ENCODE assay signal across 1 cellular context in the genomic region with DNA sequence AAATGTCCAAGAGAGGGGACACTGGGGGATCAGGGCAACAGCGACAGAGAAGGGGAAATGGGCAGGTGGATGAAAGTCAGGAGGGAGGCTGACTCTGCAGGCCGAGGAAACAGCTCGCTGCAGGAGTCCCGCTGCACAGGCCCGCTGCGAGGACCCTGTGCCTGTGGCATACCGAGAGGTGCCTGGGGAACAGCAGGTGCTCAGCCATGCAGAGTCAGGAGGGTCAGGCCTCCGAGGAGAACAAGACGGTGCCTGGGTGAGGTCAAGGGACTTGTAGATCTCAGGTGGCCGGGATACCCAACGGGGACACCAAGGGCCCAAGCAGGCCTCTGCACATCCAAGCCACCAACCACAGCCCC.
TF ChIP-seq lines count a peak whose summit lies in the region.

No MANE protein-coding gene starts in this region.

TF ChIP-seq in HCT116, 20 proteins besides CTCF, POLR2A, EP300 and RAD21:
- TF ChIP-seq, protein P1, sequence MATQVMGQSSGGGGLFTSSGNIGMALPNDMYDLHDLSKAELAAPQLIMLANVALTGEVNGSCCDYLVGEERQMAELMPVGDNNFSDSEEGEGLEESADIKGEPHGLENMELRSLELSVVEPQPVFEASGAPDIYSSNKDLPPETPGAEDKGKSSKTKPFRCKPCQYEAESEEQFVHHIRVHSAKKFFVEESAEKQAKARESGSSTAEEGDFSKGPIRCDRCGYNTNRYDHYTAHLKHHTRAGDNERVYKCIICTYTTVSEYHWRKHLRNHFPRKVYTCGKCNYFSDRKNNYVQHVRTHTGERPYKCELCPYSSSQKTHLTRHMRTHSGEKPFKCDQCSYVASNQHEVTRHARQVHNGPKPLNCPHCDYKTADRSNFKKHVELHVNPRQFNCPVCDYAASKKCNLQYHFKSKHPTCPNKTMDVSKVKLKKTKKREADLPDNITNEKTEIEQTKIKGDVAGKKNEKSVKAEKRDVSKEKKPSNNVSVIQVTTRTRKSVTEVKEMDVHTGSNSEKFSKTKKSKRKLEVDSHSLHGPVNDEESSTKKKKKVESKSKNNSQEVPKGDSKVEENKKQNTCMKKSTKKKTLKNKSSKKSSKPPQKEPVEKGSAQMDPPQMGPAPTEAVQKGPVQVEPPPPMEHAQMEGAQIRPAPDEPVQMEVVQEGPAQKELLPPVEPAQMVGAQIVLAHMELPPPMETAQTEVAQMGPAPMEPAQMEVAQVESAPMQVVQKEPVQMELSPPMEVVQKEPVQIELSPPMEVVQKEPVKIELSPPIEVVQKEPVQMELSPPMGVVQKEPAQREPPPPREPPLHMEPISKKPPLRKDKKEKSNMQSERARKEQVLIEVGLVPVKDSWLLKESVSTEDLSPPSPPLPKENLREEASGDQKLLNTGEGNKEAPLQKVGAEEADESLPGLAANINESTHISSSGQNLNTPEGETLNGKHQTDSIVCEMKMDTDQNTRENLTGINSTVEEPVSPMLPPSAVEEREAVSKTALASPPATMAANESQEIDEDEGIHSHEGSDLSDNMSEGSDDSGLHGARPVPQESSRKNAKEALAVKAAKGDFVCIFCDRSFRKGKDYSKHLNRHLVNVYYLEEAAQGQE (IDR thresholded peaks at IDR 0.05; ENCODE audit: low read depth), result no peak
- TF ChIP-seq, protein P2, sequence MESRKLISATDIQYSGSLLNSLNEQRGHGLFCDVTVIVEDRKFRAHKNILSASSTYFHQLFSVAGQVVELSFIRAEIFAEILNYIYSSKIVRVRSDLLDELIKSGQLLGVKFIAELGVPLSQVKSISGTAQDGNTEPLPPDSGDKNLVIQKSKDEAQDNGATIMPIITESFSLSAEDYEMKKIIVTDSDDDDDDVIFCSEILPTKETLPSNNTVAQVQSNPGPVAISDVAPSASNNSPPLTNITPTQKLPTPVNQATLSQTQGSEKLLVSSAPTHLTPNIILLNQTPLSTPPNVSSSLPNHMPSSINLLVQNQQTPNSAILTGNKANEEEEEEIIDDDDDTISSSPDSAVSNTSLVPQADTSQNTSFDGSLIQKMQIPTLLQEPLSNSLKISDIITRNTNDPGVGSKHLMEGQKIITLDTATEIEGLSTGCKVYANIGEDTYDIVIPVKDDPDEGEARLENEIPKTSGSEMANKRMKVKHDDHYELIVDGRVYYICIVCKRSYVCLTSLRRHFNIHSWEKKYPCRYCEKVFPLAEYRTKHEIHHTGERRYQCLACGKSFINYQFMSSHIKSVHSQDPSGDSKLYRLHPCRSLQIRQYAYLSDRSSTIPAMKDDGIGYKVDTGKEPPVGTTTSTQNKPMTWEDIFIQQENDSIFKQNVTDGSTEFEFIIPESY (IDR thresholded peaks at IDR 0.05; ENCODE audit: extremely low read depth, insufficient replicate concordance, low read length), result no peak
- no peak for TF ChIP-seq ELF1 (IDR thresholded peaks at IDR 0.05; ENCODE audit: borderline replicate concordance, low read depth)
TF ChIP-seq in HCT116: peak in this region for 0.
